31 cellular contexts compared by ENCODE assay signal in the genomic region with DNA sequence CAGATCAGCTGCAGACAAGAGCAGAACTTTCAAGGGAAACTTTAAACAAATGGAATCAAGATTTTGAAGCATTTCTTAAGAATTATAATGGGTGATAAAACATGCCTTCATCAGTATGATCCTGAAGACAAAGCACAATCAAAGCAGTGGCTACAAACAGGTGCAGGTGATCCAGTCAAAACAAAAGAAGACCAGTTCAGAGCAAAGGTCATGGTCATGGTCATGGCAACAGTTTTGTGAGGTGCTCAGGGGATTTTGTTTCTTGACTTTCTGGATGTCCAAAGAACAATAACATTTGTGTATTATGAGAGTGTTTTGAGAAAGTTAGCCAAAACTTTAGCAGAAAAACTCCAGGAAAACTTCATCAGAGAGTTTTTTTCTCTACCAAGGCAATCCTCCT.
"Had no signal": no experiment of that assay in that cellular context is flagged by ENCODE, and none has a peak within 500 bp of the region (broad histone marks: within the 10 kb centered on the region; RNA-seq: fewer than 3 reads in every experiment).

No MANE protein-coding gene starts in this region.

- H3K27ac Mint-ChIP-seq: activated CD4-positive, alpha-beta memory T cell treated with anti-CD3 and anti-CD28 coated beads for 36 hours; activated CD4-positive, alpha-beta T cell treated with anti-CD3 and anti-CD28 coated beads for 36 hours; activated CD4-positive, alpha-beta T cell treated with anti-CD3 and anti-CD28 coated beads, Interleukin-2, amount 10 ng/mL, durations not matched to agents 24 days and 14 days; activated CD8-positive, alpha-beta memory T cell treated with anti-CD3 and anti-CD28 coated beads, Interleukin-2, amount 10 ng/mL, durations not matched to agents 7 days and 5 days; activated CD8-positive, alpha-beta T cell treated with anti-CD3 and anti-CD28 coated beads, Interleukin-2, amount 10 ng/mL, durations not matched to agents 7 days and 5 days; activated naive CD4-positive, alpha-beta T cell treated with anti-CD3 and anti-CD28 coated beads for 36 hours; activated naive CD4-positive, alpha-beta T cell treated with anti-CD3 and anti-CD28 coated beads, Interleukin-2, amount 50 U/mL, for 24 hours; activated naive CD8-positive, alpha-beta T cell treated with anti-CD3 and anti-CD28 coated beads for 36 hours; activated naive CD8-positive, alpha-beta T cell treated with anti-CD3 and anti-CD28 coated beads, Interleukin-2, amount 50 U/mL, for 24 hours; activated T-helper 1 cell treated with anti-CD3 and anti-CD28 coated beads, Interleukin-12 subunit alpha, Interleukin-12 subunit beta, Interleukin-2, Interleukin-4 antibody, amounts not matched to agents 30 ng/mL and 10 ng/mL and 1 ng/mL, durations not matched to agents 14 hours and 24 hours and 36 hours; activated T-helper 2 cell treated with anti-CD3 and anti-CD28 coated beads, Interferon-gamma antibody, Interleukin-2, Interleukin-4, amounts not matched to agents 10 μg/mL and 5 μg/mL and 100 μg/mL, durations not matched to agents 14 hours and 24 hours and 36 hours; dendritic cell treated with granulocyte-macrophage colony-stimulating factor and Interleukin-4, amounts not matched to agents 40 ng/mL and 50 ng/mL, for 4 days; endodermal cell had no signal

- ATAC-seq: activated CD4-positive, alpha-beta T cell treated with anti-CD3 and anti-CD28 coated beads for 36 hours; activated CD8-positive, alpha-beta memory T cell treated with anti-CD3 and anti-CD28 coated beads, Interleukin-2, amount 10 ng/mL, durations not matched to agents 7 days and 5 days; activated CD8-positive, alpha-beta T cell treated with anti-CD3 and anti-CD28 coated beads, Interleukin-2, amount 10 ng/mL, durations not matched to agents 7 days and 5 days; activated naive CD8-positive, alpha-beta T cell treated with anti-CD3 and anti-CD28 coated beads, Interleukin-2, amount 50 U/mL, for 24 hours; body of pancreas; esophagus mucosa had no signal

- H3K36me3 Mint-ChIP-seq: activated CD4-positive, alpha-beta memory T cell treated with anti-CD3 and anti-CD28 coated beads for 36 hours; activated CD8-positive, alpha-beta memory T cell treated with anti-CD3 and anti-CD28 coated beads, Interleukin-2, amount 10 ng/mL, durations not matched to agents 7 days and 5 days; activated naive CD4-positive, alpha-beta T cell treated with anti-CD3 and anti-CD28 coated beads, Interleukin-2, amount 50 U/mL, for 24 hours; activated naive CD8-positive, alpha-beta T cell treated with anti-CD3 and anti-CD28 coated beads for 36 hours had no signal

- DNase-seq: activated CD4-positive, alpha-beta memory T cell treated with anti-CD3 and anti-CD28 coated beads for 36 hours; activated CD4-positive, alpha-beta T cell treated with anti-CD3 and anti-CD28 coated beads for 36 hours; activated CD4-positive, alpha-beta T cell treated with anti-CD3 and anti-CD28 coated beads, Interleukin-2, amount 10 ng/mL, durations not matched to agents 24 days and 14 days; activated CD4-positive, CD25-positive, alpha-beta regulatory T cell; activated CD4-positive, CD25-positive, alpha-beta regulatory T cell treated with anti-CD3 and anti-CD28 coated beads, Interleukin-2, amount 50 U/mL, for 72 hours; activated CD8-positive, alpha-beta memory T cell treated with anti-CD3 and anti-CD28 coated beads, Interleukin-2, amount 10 ng/mL, durations not matched to agents 7 days and 5 days; activated CD8-positive, alpha-beta memory T cell treated with anti-CD3 and anti-CD28 coated beads, Interleukin-2, amount 50 U/mL, for 4 hours; activated CD8-positive, alpha-beta T cell treated with anti-CD3 and anti-CD28 coated beads, Interleukin-2, amount 10 ng/mL, durations not matched to agents 7 days and 5 days; activated effector memory CD4-positive, alpha-beta T cell treated with anti-CD3 and anti-CD28 coated beads, Interleukin-2, amount 50 U/mL, for 16 hours; activated naive CD4-positive, alpha-beta T cell treated with anti-CD3 and anti-CD28 coated beads for 36 hours; activated naive CD8-positive, alpha-beta T cell treated with anti-CD3 and anti-CD28 coated beads for 36 hours; activated naive CD8-positive, alpha-beta T cell treated with anti-CD3 and anti-CD28 coated beads, Interleukin-2, amount 50 U/mL, for 24 hours; activated T-cell treated with anti-CD3 and anti-CD28 coated beads, Interleukin-2, amount 50 U/mL, for 1 hour; activated T-cell treated with anti-CD3 and anti-CD28 coated beads, Interleukin-2, amount 50 U/mL, for 48 hours; adrenal gland; amygdala; aorta; body of pancreas; central memory CD4-positive, alpha-beta T cell; cerebellar nuclear complex; dorsolateral prefrontal cortex; effector memory CD4-positive, alpha-beta T cell; endodermal cell; foreskin fibroblast; head of caudate nucleus; hippocampal formation had no signal

- H3K9me3 Mint-ChIP-seq: activated CD4-positive, alpha-beta T cell treated with anti-CD3 and anti-CD28 coated beads, Interleukin-2, amount 10 ng/mL, durations not matched to agents 24 days and 14 days; activated naive CD4-positive, alpha-beta T cell treated with anti-CD3 and anti-CD28 coated beads, Interleukin-2, amount 50 U/mL, for 24 hours; activated naive CD8-positive, alpha-beta T cell treated with anti-CD3 and anti-CD28 coated beads for 36 hours; endodermal cell had no signal

- H3K4me1 Mint-ChIP-seq: activated CD4-positive, alpha-beta T cell treated with anti-CD3 and anti-CD28 coated beads for 36 hours; activated CD4-positive, alpha-beta T cell treated with anti-CD3 and anti-CD28 coated beads, Interleukin-2, amount 10 ng/mL, durations not matched to agents 24 days and 14 days; activated CD8-positive, alpha-beta memory T cell treated with anti-CD3 and anti-CD28 coated beads, Interleukin-2, amount 10 ng/mL, durations not matched to agents 7 days and 5 days; activated naive CD4-positive, alpha-beta T cell treated with anti-CD3 and anti-CD28 coated beads, Interleukin-2, amount 50 U/mL, for 24 hours; activated naive CD8-positive, alpha-beta T cell treated with anti-CD3 and anti-CD28 coated beads for 36 hours; activated naive CD8-positive, alpha-beta T cell treated with anti-CD3 and anti-CD28 coated beads, Interleukin-2, amount 50 U/mL, for 24 hours had no signal

- H3K4me3 Mint-ChIP-seq: activated CD4-positive, alpha-beta memory T cell treated with anti-CD3 and anti-CD28 coated beads for 36 hours; activated CD4-positive, alpha-beta T cell treated with anti-CD3 and anti-CD28 coated beads for 36 hours; activated CD4-positive, alpha-beta T cell treated with anti-CD3 and anti-CD28 coated beads, Interleukin-2, amount 10 ng/mL, durations not matched to agents 24 days and 14 days; activated CD8-positive, alpha-beta memory T cell treated with anti-CD3 and anti-CD28 coated beads, Interleukin-2, amount 10 ng/mL, durations not matched to agents 7 days and 5 days; activated CD8-positive, alpha-beta T cell treated with anti-CD3 and anti-CD28 coated beads, Interleukin-2, amount 10 ng/mL, durations not matched to agents 7 days and 5 days; activated naive CD4-positive, alpha-beta T cell treated with anti-CD3 and anti-CD28 coated beads for 36 hours; activated naive CD4-positive, alpha-beta T cell treated with anti-CD3 and anti-CD28 coated beads, Interleukin-2, amount 50 U/mL, for 24 hours; activated naive CD8-positive, alpha-beta T cell treated with anti-CD3 and anti-CD28 coated beads for 36 hours; activated naive CD8-positive, alpha-beta T cell treated with anti-CD3 and anti-CD28 coated beads, Interleukin-2, amount 50 U/mL, for 24 hours; activated T-helper 1 cell treated with anti-CD3 and anti-CD28 coated beads, Interleukin-12 subunit alpha, Interleukin-12 subunit beta, Interleukin-2, Interleukin-4 antibody, amounts not matched to agents 30 ng/mL and 10 ng/mL and 1 ng/mL, durations not matched to agents 14 hours and 24 hours and 36 hours; dendritic cell treated with granulocyte-macrophage colony-stimulating factor and Interleukin-4, amounts not matched to agents 40 ng/mL and 50 ng/mL, for 4 days; endodermal cell had no signal

- H3K27me3 Mint-ChIP-seq: activated CD4-positive, alpha-beta memory T cell treated with anti-CD3 and anti-CD28 coated beads for 36 hours; activated CD4-positive, alpha-beta T cell treated with anti-CD3 and anti-CD28 coated beads for 36 hours; activated CD4-positive, alpha-beta T cell treated with anti-CD3 and anti-CD28 coated beads, Interleukin-2, amount 10 ng/mL, durations not matched to agents 24 days and 14 days; activated CD8-positive, alpha-beta memory T cell treated with anti-CD3 and anti-CD28 coated beads, Interleukin-2, amount 10 ng/mL, durations not matched to agents 7 days and 5 days; activated naive CD4-positive, alpha-beta T cell treated with anti-CD3 and anti-CD28 coated beads, Interleukin-2, amount 50 U/mL, for 24 hours; activated naive CD8-positive, alpha-beta T cell treated with anti-CD3 and anti-CD28 coated beads for 36 hours; activated naive CD8-positive, alpha-beta T cell treated with anti-CD3 and anti-CD28 coated beads, Interleukin-2, amount 50 U/mL, for 24 hours; dendritic cell treated with granulocyte-macrophage colony-stimulating factor and Interleukin-4, amounts not matched to agents 40 ng/mL and 50 ng/mL, for 4 days had no signal
